ENCODE assay signal across 32 cellular contexts in the genomic region with DNA sequence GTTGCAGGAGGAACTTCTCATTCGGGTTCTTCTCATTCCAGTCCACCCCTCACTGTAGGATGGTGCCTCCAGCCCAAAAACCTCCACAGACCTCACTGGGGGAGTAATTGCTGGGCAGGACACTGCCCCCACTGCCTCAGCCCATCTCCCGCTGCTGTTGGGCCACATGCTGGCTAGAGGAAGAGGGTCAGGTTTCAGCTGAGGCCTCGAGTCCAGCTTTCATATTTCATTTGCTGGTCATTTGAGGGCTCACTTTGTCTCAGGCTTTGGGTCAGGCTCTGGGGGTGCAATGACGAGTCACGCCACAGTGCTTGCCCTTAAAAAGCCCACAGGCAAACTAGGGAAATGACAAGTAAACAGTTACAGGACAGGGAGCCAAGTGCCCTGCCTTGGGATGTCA. TPM values are rescaled to one million over a fixed set of nuclear protein-coding genes. Genes with fewer than 3 reads are reported as not detected.
DNase-seq lines count a peak whose midpoint lies in the region; ATAC-seq and TF ChIP-seq lines count a peak whose summit lies in the region.
"Had no signal": no experiment of that assay in that cellular context is flagged by ENCODE, and none has a peak within 500 bp of the region (broad histone marks: within the 10 kb centered on the region; RNA-seq: fewer than 3 reads in every experiment).

No MANE protein-coding gene starts in this region.

- H2BK12ac ChIP-seq in H9 (ENCODE audit: insufficient read length, low read depth, low read length), result no peak overlapping the region

- no peak overlapping the region for H3K14ac ChIP-seq in H9 (ENCODE audit: insufficient read depth, low read length)

- no peaks in the 10 kb centered on the region for H3K27me3 ChIP-seq in H9 (ENCODE audit: insufficient read depth, low read length)
- no peaks in the 10 kb centered on the region for H3K27me3 ChIP-seq in layer of hippocampus (ENCODE audit: control insufficient read depth, insufficient read depth, low read length)
- H3K27me3 ChIP-seq: gastroesophageal sphincter, MG63, thyroid gland had no signal

- no peak overlapping the region for H3T11ph ChIP-seq in H9 (ENCODE audit: low read length)

- no peaks in the 10 kb centered on the region for H3K9me3 ChIP-seq in H9 (ENCODE audit: control insufficient read depth, low read depth, low read length)
- H3K9me3 ChIP-seq: gastroesophageal sphincter, MG63, thyroid gland had no signal

- H2BK120ac ChIP-seq in H9 (ENCODE audit: low read depth, low read length, poor library complexity, severe bottlenecking), result no peak overlapping the region

- H3K23ac ChIP-seq in H9 (ENCODE audit: insufficient read length, low read depth, low read length), result no peak overlapping the region

- H3K4me1 Mint-ChIP-seq in H9, result peaks cover 46 to 55% of the 10 kb centered on the region in 2 experiments

- H2AFZ ChIP-seq in H9 (ENCODE audit: low read length), result no peak overlapping the region

- peaks cover 0 to 3% (median 0%) of the 10 kb centered on the region in 3 experiments; a peak in 2 of 7 replicates for H3K36me3 Mint-ChIP-seq in H9 (ENCODE audit: insufficient read depth in 1 of 3, low read depth in 3 of 3)
- H3K36me3 Mint-ChIP-seq: activated CD4-positive, alpha-beta memory T cell treated with anti-CD3 and anti-CD28 coated beads for 36 hours; memory B cell had no signal

- no peak overlapping the region for H4K8ac ChIP-seq in H9 (replicated peaks; ENCODE audit: insufficient read length, low read depth, low read length)

- no CpG with 5 or more reads among the region's 5 CpGs for WGBS in H9 (ENCODE audit: extremely low coverage, insufficient read length, low lambda C conversion rate)

- no peak overlapping the region for H3K56ac ChIP-seq in H9 (ENCODE audit: insufficient read length, low read depth, low read length)

- no peak overlapping the region for H3K4me3 Mint-ChIP-seq in H9
- H3K4me3 Mint-ChIP-seq: activated CD4-positive, alpha-beta memory T cell treated with anti-CD3 and anti-CD28 coated beads for 36 hours; memory B cell; T-helper 2 cell treated with Interferon-gamma antibody and Interleukin-4, amounts not matched to agents 5 μg/mL and 100 μg/mL, for 36 hours had no signal

- no peaks in the 10 kb centered on the region for H3K23me2 ChIP-seq in H9 (ENCODE audit: insufficient read length, low read depth, low read length, poor library complexity, severe bottlenecking)

- DNase-seq in H9, result no peak
- peak; percentile 40 for DNase-seq in M059J (ENCODE audit: low read depth)
- peak; percentile 10 for DNase-seq in pons (ENCODE audit: low spot score)
- DNase-seq in SIG-M5 treated with dmso at 0.1 percent for 504 hours (lab: John Stamatoyannopoulos, UW; ENCODE audit: unreplicated experiment), result no peak
- no peak for DNase-seq in cortex of kidney (lab: John Stamatoyannopoulos, UW)
- DNase-seq: activated CD4-positive, alpha-beta memory T cell treated with anti-CD3 and anti-CD28 coated beads for 36 hours; activated CD4-positive, alpha-beta T cell treated with anti-CD3 and anti-CD28 coated beads for 1 hour; activated naive CD4-positive, alpha-beta T cell; brain microvascular endothelial cell; effector CD4-positive, alpha-beta T cell; GOT3; hippocampal formation; KG1; MG63; NCI-H1417 treated with DMSO at 0.1 percent for 48 hours; NCI-H2081 treated with DMSO at 0.1 percent for 48 hours; NCI-H345; NCI-H69; nucleus accumbens; PC-3; SHP77; stimulated activated CD4-positive, alpha-beta T cell treated with anti-CD3 and anti-CD28 coated beads, Interleukin-1b, Interleukin-23, amount 100 ng/mL, for 48 hours; stimulated activated naive CD8-positive, alpha-beta T cell treated with anti-CD3 and anti-CD28 coated beads, Interleukin-15, Interleukin-2, amounts not matched to agents 100 U/mL and 50 U/mL, for 24 hours; thyroid gland had no signal

- H3K4me2 ChIP-seq in H9 (ENCODE audit: insufficient read depth, insufficient read length, low read length), result no peak overlapping the region
- H3K4me2 ChIP-seq: smooth muscle cell had no signal

- no peak overlapping the region for H4K5ac ChIP-seq in H9 (ENCODE audit: insufficient read length, low read depth, low read length)

- H2AK5ac ChIP-seq in H9 (ENCODE audit: insufficient read length, low read length), result no peak overlapping the region

- H3K27ac Mint-ChIP-seq in H9, result peak overlapping the region in 2 of 3 experiments; percentile 30 to 34; a peak in 2 of 7 replicates
- H3K27ac Mint-ChIP-seq: activated CD4-positive, alpha-beta memory T cell treated with anti-CD3 and anti-CD28 coated beads for 36 hours; memory B cell; T-helper 2 cell treated with Interferon-gamma antibody and Interleukin-4, amounts not matched to agents 5 μg/mL and 100 μg/mL, for 36 hours had no signal

- H3K27ac ChIP-seq in H9 (ENCODE audit: insufficient read length, low read depth, low read length) (no peak overlapping the region), layer of hippocampus (ENCODE audit: low read depth, low read length) (peak overlapping the region; percentile 72)
- H3K27ac ChIP-seq: brain microvascular endothelial cell, thyroid gland had no signal

- H2BK5ac ChIP-seq in H9 (ENCODE audit: insufficient read length, low read length), result no peak overlapping the region

- H3K9ac ChIP-seq in H9 (ENCODE audit: extremely low read depth, insufficient read length, low read length), result no peak overlapping the region

- H3K4ac ChIP-seq in H9 (ENCODE audit: low read depth, low read length), result no peak overlapping the region

- no peak overlapping the region for H3K18ac ChIP-seq in H9 (ENCODE audit: insufficient read length, low read depth, low read length)

- H3K4me1 ChIP-seq in H9 (ENCODE audit: insufficient read depth, low read length), result peaks cover 9% of the 10 kb centered on the region; the same call in 1 of the 2 replicates

- ATAC-seq in HG03342 (IDR thresholded peaks at IDR 0.05; ENCODE audit: unreplicated experiment), result no peak
- ATAC-seq: gastroesophageal sphincter, PC-3 had no signal

- H4K91ac ChIP-seq in H9 (ENCODE audit: insufficient read length, low read depth, low read length), result no peak overlapping the region

- no peaks in the 10 kb centered on the region for H3K79me2 ChIP-seq in H9 (ENCODE audit: insufficient read depth, low read length)

- H2BK20ac ChIP-seq in H9 (ENCODE audit: low read depth, low read length, poor library complexity, severe bottlenecking), result no peak overlapping the region

- no peaks in the 10 kb centered on the region for H3K79me1 ChIP-seq in H9 (ENCODE audit: insufficient read depth, low read depth, low read length, poor library complexity, severe bottlenecking)

- H3K27me3 Mint-ChIP-seq in H9 (ENCODE audit: low read depth), result peaks cover 2% of the 10 kb centered on the region; the same call in 1 of the 2 replicates
- H3K27me3 Mint-ChIP-seq: activated CD4-positive, alpha-beta memory T cell treated with anti-CD3 and anti-CD28 coated beads for 36 hours had no signal

- H4K20me1 ChIP-seq in H9 (ENCODE audit: control insufficient read depth, insufficient read depth, insufficient read length), result no peaks in the 10 kb centered on the region

- H3K9me3 Mint-ChIP-seq in H9, result no peaks in the 10 kb centered on the region
- H3K9me3 Mint-ChIP-seq: activated CD4-positive, alpha-beta memory T cell treated with anti-CD3 and anti-CD28 coated beads for 36 hours; memory B cell; T-helper 2 cell treated with Interferon-gamma antibody and Interleukin-4, amounts not matched to agents 5 μg/mL and 100 μg/mL, for 36 hours had no signal

- TF ChIP-seq CTCF in H9 (conservative IDR thresholded peaks at IDR 0.05), result no peak

- no peak overlapping the region for H2BK15ac ChIP-seq in H9 (ENCODE audit: low read depth, low read length)

RNA-seq across cellular contexts. Expression of a gene that starts 9.3 kb away (rescaled TPM):
- total RNA-seq in H9 (2021), result 34.6 and 38.5 TPM in 2 replicates
- total RNA-seq in M059J (2014; rRNA removed; shearing (Covaris generic)), result 0.12 and 1.2 TPM in 2 replicates
- total RNA-seq: pulmonary artery endothelial cell had no signal

RNA-seq across cellular contexts. Expression of a gene that starts 57.9 kb away (rescaled TPM):
- 3.8 and 4.0 TPM in 2 replicates for total RNA-seq in H9 (2021)
- total RNA-seq in M059J (2014; rRNA removed; shearing (Covaris generic)), result 0.10 and 0.15 TPM in 2 replicates
- total RNA-seq: chondrocyte, gastroesophageal sphincter, pulmonary artery endothelial cell had no signal

Comparison
In these comparisons a context has a peak if more than half of its experiments do, and no peak if none do; other contexts are left out.
1. DNase-seq: peak in M059J (single experiment) and pons (single experiment); none in H9 (single experiment), SIG-M5 treated with dmso at 0.1 percent for 504 hours (single experiment) and cortex of kidney (single experiment).
2. RNA of a gene that starts 9.3 kb away (total RNA-seq): 34.6 to 38.5 TPM in H9; 0.12 to 1.2 TPM in M059J; every median in the first group is over 10 times any median in the second.